7 cellular contexts compared by ENCODE assay signal in genomic region chr2:96531872-96532505, GRCh38. TPM values are rescaled to one million over a fixed set of nuclear protein-coding genes. Genes with fewer than 3 reads are reported as not detected.
A peak's percentile ranks its signal among the peaks of the same experiment; 100 is the strongest.
DNase-seq lines count a peak whose midpoint lies in the region; ATAC-seq and TF ChIP-seq lines count a peak whose summit lies in the region.

No MANE protein-coding gene starts in this region.

- intact Hi-C loops in natural killer cell (cut with micrococcal nuclease), result no loop called here

- H3K27me3 Mint-ChIP-seq in natural killer cell (ENCODE audit: low read depth in 2 of 2), result peaks cover 0 to 2% of the 10 kb centered on the region in 2 donors
- no peaks in the 10 kb centered on the region for H3K27me3 Mint-ChIP-seq in stimulated activated memory B cell treated with anti-CD40 and anti-IgM and Interleukin-4, amounts not matched to agents 10 μg/mL and 1 μg/mL and 100 μg/mL, for 72 hours

- DNase-seq in RWPE2 (ENCODE audit: low spot score) (peak; percentile 93), fibroblast of peridontal ligament (ENCODE audit: extremely low read depth) (peak; percentile 100), natural killer cell (peak; percentile 64)
- peak; percentile 72 for DNase-seq in activated effector memory CD4-positive, alpha-beta T cell treated with Interleukin-2 at 50 U/mL for 16 hours

- no peaks in the 10 kb centered on the region for H3K36me3 Mint-ChIP-seq in natural killer cell
- no peaks in the 10 kb centered on the region for H3K36me3 Mint-ChIP-seq in stimulated activated memory B cell treated with anti-CD40 and anti-IgM and Interleukin-4, amounts not matched to agents 10 μg/mL and 1 μg/mL and 100 μg/mL, for 72 hours

- no peaks in the 10 kb centered on the region for H3K27me3 ChIP-seq in RWPE2 (ENCODE audit: insufficient read depth, poor library complexity, severe bottlenecking)

- peak overlapping the region; percentile 1 for H3K27ac ChIP-seq in KOPT-K1 (ENCODE audit: low read depth, low read length, poor library complexity, severe bottlenecking)
- peak overlapping the region; percentile 48 for H3K27ac ChIP-seq in RWPE2 (ENCODE audit: poor library complexity, severe bottlenecking)

- peaks cover 36% of the 10 kb centered on the region for H3K4me1 ChIP-seq in RWPE2 (ENCODE audit: insufficient read depth, poor library complexity, severe bottlenecking)

- peaks cover 27 to 39% of the 10 kb centered on the region in 2 donors for H3K4me1 Mint-ChIP-seq in natural killer cell
- peaks cover 79% of the 10 kb centered on the region for H3K4me1 Mint-ChIP-seq in stimulated activated memory B cell treated with anti-CD40 and anti-IgM and Interleukin-4, amounts not matched to agents 10 μg/mL and 1 μg/mL and 100 μg/mL, for 72 hours

- TF ChIP-seq CTCF in RWPE2 (IDR thresholded peaks at IDR 0.05; ENCODE audit: poor library complexity, severe bottlenecking), result no peak
- TF ChIP-seq CTCF in natural killer cell (IDR thresholded peaks at IDR 0.05), result no peak

- no peaks in the 10 kb centered on the region for H3K9me3 ChIP-seq in KOPT-K1 (ENCODE audit: insufficient read depth, low read length, poor library complexity, severe bottlenecking)
- H3K9me3 ChIP-seq in RWPE2 (ENCODE audit: severe bottlenecking), result no peaks in the 10 kb centered on the region

- ATAC-seq in GM18868 (IDR thresholded peaks at IDR 0.05; ENCODE audit: unreplicated experiment), result peak; percentile 31
- ATAC-seq in RWPE2 (ENCODE audit: low read depth), result peak; percentile 63
- ATAC-seq in natural killer cell, result peak; percentile 16 to 47 (median 36)
- peak; percentile 42 for ATAC-seq in stimulated activated memory B cell treated with anti-CD40 and anti-IgM and Interleukin-4, amounts not matched to agents 10 μg/mL and 1 μg/mL and 100 μg/mL, for 72 hours

- H3K27ac Mint-ChIP-seq in natural killer cell, result peak overlapping the region; percentile 79 to 93
- peak overlapping the region; percentile 94 for H3K27ac Mint-ChIP-seq in stimulated activated memory B cell treated with anti-CD40 and anti-IgM and Interleukin-4, amounts not matched to agents 10 μg/mL and 1 μg/mL and 100 μg/mL, for 72 hours

- no peaks in the 10 kb centered on the region for H3K36me3 ChIP-seq in KOPT-K1 (ENCODE audit: insufficient read depth, low read length)
- H3K36me3 ChIP-seq in RWPE2 (ENCODE audit: low read depth), result no peaks in the 10 kb centered on the region

- peak overlapping the region; percentile 82 for H3K4me3 Mint-ChIP-seq in natural killer cell
- H3K4me3 Mint-ChIP-seq in stimulated activated memory B cell treated with anti-CD40 and anti-IgM and Interleukin-4, amounts not matched to agents 10 μg/mL and 1 μg/mL and 100 μg/mL, for 72 hours, result peak overlapping the region; percentile 80

- H3K4me3 ChIP-seq in RWPE2 (ENCODE audit: severe bottlenecking), result no peak overlapping the region

- no peaks in the 10 kb centered on the region for H3K9me3 Mint-ChIP-seq in natural killer cell
- H3K9me3 Mint-ChIP-seq in stimulated activated memory B cell treated with anti-CD40 and anti-IgM and Interleukin-4, amounts not matched to agents 10 μg/mL and 1 μg/mL and 100 μg/mL, for 72 hours, result no peaks in the 10 kb centered on the region

RNA-seq across cellular contexts. Expression of gene ARID5A, which starts 4.6 kb away (rescaled TPM):
- 100 to 1,000 TPM in 2 of 3 donors, 10 to 100 TPM in 1; 90.9 to 117 (median 114) TPM for total RNA-seq in natural killer cell

RNA-seq across cellular contexts. Expression of gene NEURL3, which starts 26.8 kb away (rescaled TPM):
- not detected for total RNA-seq in natural killer cell
